In genomic region chr13:66933994-66934393, GRCh38 we compare ENCODE assay signal across 13 cellular contexts.
A peak's percentile ranks its signal among the peaks of the same experiment; 100 is the strongest.
DNase-seq lines count a peak whose midpoint lies in the region; ATAC-seq, FAIRE-seq and TF ChIP-seq lines count a peak whose summit lies in the region.
"Had no signal": no experiment of that assay in that cellular context is flagged by ENCODE, and none has a peak within 500 bp of the region (broad histone marks: within the 10 kb centered on the region; RNA-seq: fewer than 3 reads in every experiment).

No MANE protein-coding gene starts in this region.

- H4K20me1 ChIP-seq in K562 (replicated peaks; ENCODE audit: control insufficient read depth, insufficient read depth, low read length) (no peaks in the 10 kb centered on the region), keratinocyte (ENCODE audit: control insufficient read depth, extremely low read depth, insufficient read depth, low read length) (no peaks in the 10 kb centered on the region)
- H4K20me1 ChIP-seq: BLaER1 had no signal

- POLR2A ChIA-PET in K562 (lab: Yijun Ruan, JAX) = no interaction called here

- in situ Hi-C loops in K562 (cut with MboI) = no loop called here

- H3K9me3 ChIP-seq in K562 (replicated peaks; ENCODE audit: control insufficient read depth, insufficient read depth, low read depth, low read length) (no peaks in the 10 kb centered on the region), keratinocyte (ENCODE audit: control insufficient read depth, low read depth, low read length) (no peaks in the 10 kb centered on the region), uterus (no peaks in the 10 kb centered on the region)
- H3K9me3 ChIP-seq: ovary had no signal

- DNase-seq in COLO829 (ENCODE audit: low spot score) (peak; percentile 6), M059J (ENCODE audit: low read depth) (peak; percentile 49), K562 (ENCODE audit: extremely low read depth in 1 of 4, low spot score in 3 of 4) (peak; percentile 12 to 57 (median 18)), keratinocyte (ENCODE audit: low read depth, low spot score) (peak; percentile 56), NCI-H2107 treated with DMSO at 0.1 percent for 48 hours (lab: John Stamatoyannopoulos, UW; ENCODE audit: unreplicated experiment) (no peak), uterus (no peak)
- DNase-seq: NCI-H1048, ovary had no signal

- H3K4me1 ChIP-seq in K562 (replicated peaks in 1 of 2; ENCODE audit: control insufficient read depth in 2 of 2, insufficient read depth in 2 of 2, low read length in 2 of 2) = no peaks in the 10 kb centered on the region; a peak in 1 of 5 replicates
- peaks cover 4% of the 10 kb centered on the region for H3K4me1 ChIP-seq in keratinocyte (ENCODE audit: control insufficient read depth, extremely low read depth, insufficient read depth, low read length)
- no peaks in the 10 kb centered on the region for H3K4me1 ChIP-seq in uterus
- H3K4me1 ChIP-seq: BLaER1 had no signal

- TF ChIP-seq EP300 in K562 (IDR thresholded peaks at IDR 0.05; ENCODE audit: low read length) = no peak; the same call in 1 of the 2 replicates

- no peak overlapping the region for H3K4me3 ChIP-seq in K562
- H3K4me3 ChIP-seq in keratinocyte (ENCODE audit: control insufficient read depth in 2 of 3, extremely low read depth in 1 of 3, insufficient read depth in 2 of 3, low read depth in 1 of 3, low read length in 3 of 3) = no peak overlapping the region
- no peak overlapping the region for H3K4me3 ChIP-seq in uterus
- H3K4me3 ChIP-seq: BLaER1, dorsolateral prefrontal cortex, ovary had no signal

- WGBS in K562 (ENCODE audit: insufficient coverage, low coverage, missing lambda C conversion rate) = 18% methylated on average over 4 of the region's 7 CpGs

- H3K9me1 ChIP-seq in K562 (ENCODE audit: control insufficient read depth, insufficient read depth, low read length) = no peaks in the 10 kb centered on the region
- H3K9me1 ChIP-seq in keratinocyte (ENCODE audit: control insufficient read depth, extremely low read depth, insufficient read depth, low read length) = no peaks in the 10 kb centered on the region

- CTCF ChIA-PET in K562 (lab: Yijun Ruan, JAX; ENCODE audit: low intra/inter-chr PET ratio) = no interaction called here

- intact Hi-C loops in K562 (cut with micrococcal nuclease) (no loop called here), uterus (cut with DNase I; ENCODE audit: low total_unique reads) (no loop called here)

- ATAC-seq in K562 (peak; percentile 85), HG02884 (IDR thresholded peaks at IDR 0.05; ENCODE audit: unreplicated experiment) (no peak), GM21367 (IDR thresholded peaks at IDR 0.05; ENCODE audit: unreplicated experiment) (no peak)

- H3K4me2 ChIP-seq in K562 (ENCODE audit: insufficient read depth, low read length) (peak overlapping the region; percentile 25; the same call in 1 of the 2 replicates), keratinocyte (ENCODE audit: control insufficient read depth, extremely low read depth, insufficient read depth, low read depth, low read length) (peak overlapping the region; percentile 32)
- H3K4me2 ChIP-seq: BLaER1 had no signal

- H3K36me3 ChIP-seq in K562 (ENCODE audit: control insufficient read depth, insufficient read depth, low read length) (no peaks in the 10 kb centered on the region), keratinocyte (ENCODE audit: control insufficient read depth in 2 of 2, extremely low read depth in 1 of 2, insufficient read depth in 2 of 2, low read length in 2 of 2) (no peaks in the 10 kb centered on the region), uterus (no peaks in the 10 kb centered on the region)
- H3K36me3 ChIP-seq: BLaER1, ovary had no signal

- H3K27me3 ChIP-seq in K562 (ENCODE audit: control insufficient read depth in 2 of 2, insufficient read depth in 2 of 2, low read length in 2 of 2) (no peaks in the 10 kb centered on the region), keratinocyte (ENCODE audit: control insufficient read depth, extremely low read depth, insufficient read depth, low read length) (no peaks in the 10 kb centered on the region), uterus (no peaks in the 10 kb centered on the region)
- H3K27me3 ChIP-seq: BLaER1, dorsolateral prefrontal cortex, ovary had no signal

- H2AFZ ChIP-seq in K562 (ENCODE audit: low read depth, low read length) (peak overlapping the region; percentile 17; the same call in 1 of the 2 replicates), keratinocyte (ENCODE audit: control insufficient read depth, low read length) (peak overlapping the region; percentile 85)

- dilution Hi-C loops in keratinocyte (cut with MboI; ENCODE audit: extremely low pct_ligation_motif_present, low sequenced_read_pairs) = no loop called here

- H3K27ac ChIP-seq in K562 (ENCODE audit: extremely low read depth, low read depth, low read length) (peak overlapping the region; percentile 69), keratinocyte (ENCODE audit: control insufficient read depth, insufficient read depth, low read length) (peak overlapping the region; percentile 64), uterus (no peak overlapping the region)
- H3K27ac ChIP-seq: BLaER1, ovary, VCaP had no signal

- no TSS peak for BruUV-seq in K562 (replicated peaks; lab: Mats Ljungman, UMichigan)

- TF ChIP-seq CTCF in K562 (IDR thresholded peaks at IDR 0.05 in 2 of 3, conservative IDR thresholded peaks at IDR 0.05 in 1 of 3; ENCODE audit: insufficient read depth in 2 of 3, low read depth in 1 of 3, low read length in 3 of 3) (no peak), keratinocyte (optimal IDR thresholded peaks at IDR 0.05 in 1 of 3, IDR thresholded peaks at IDR 0.05 in 1 of 3, conservative IDR thresholded peaks at IDR 0.05 in 1 of 3; ENCODE audit: extremely low read depth in 1 of 3, insufficient read depth in 2 of 3, low read length in 3 of 3) (no peak), uterus (IDR thresholded peaks at IDR 0.05) (no peak)

- H3K79me2 ChIP-seq in K562 (ENCODE audit: control insufficient read depth, insufficient read depth, low read length) (no peaks in the 10 kb centered on the region), keratinocyte (ENCODE audit: control insufficient read depth, insufficient read depth, low read length) (no peaks in the 10 kb centered on the region)

- H3K9ac ChIP-seq in K562 (ENCODE audit: insufficient read depth in 1 of 2, low read depth in 2 of 2, low read length in 2 of 2) (peak overlapping the region in 1 of 2 experiments; percentile 34; a peak in 2 of 4 replicates), keratinocyte (ENCODE audit: control insufficient read depth, extremely low read depth, insufficient read depth, low read length) (peak overlapping the region; percentile 28)
- H3K9ac ChIP-seq: BLaER1 had no signal

- FAIRE-seq in K562 (lab: Jason Lieb, UNC) (peak; percentile 72), keratinocyte (lab: Jason Lieb, UNC) (peak; percentile 70)

- no peak for TF ChIP-seq POLR2A in K562 (conservative IDR thresholded peaks at IDR 0.05)
- TF ChIP-seq POLR2A in uterus (IDR thresholded peaks at IDR 0.05) = no peak

- TF ChIP-seq RAD21 in K562 (CRISPR knock-in tag; conservative IDR thresholded peaks at IDR 0.05 in 1 of 2, IDR thresholded peaks at IDR 0.05 in 1 of 2) = no peak

TF ChIP-seq in K562, 482 proteins besides CTCF, POLR2A, EP300 and RAD21 (continues in another document):
- TF ChIP-seq XRCC5 (IDR thresholded peaks at IDR 0.05; ENCODE audit: low read depth, low read length) (no peak), ELF4 (CRISPR knock-in tag; IDR thresholded peaks at IDR 0.05) (no peak), ZNF316 (IDR thresholded peaks at IDR 0.05) (peak; percentile 97), PCBP2 (IDR thresholded peaks at IDR 0.05; ENCODE audit: low read depth, low read length, poor library complexity, severe bottlenecking) (no peak), YBX1 (IDR thresholded peaks at IDR 0.05) (no peak), POU5F1 (IDR thresholded peaks at IDR 0.05; ENCODE audit: borderline replicate concordance, low read depth, low read length, partially characterized antibody) (no peak), TRIM28 (IDR thresholded peaks at IDR 0.05) (no peak)
- TF ChIP-seq, protein P1, sequence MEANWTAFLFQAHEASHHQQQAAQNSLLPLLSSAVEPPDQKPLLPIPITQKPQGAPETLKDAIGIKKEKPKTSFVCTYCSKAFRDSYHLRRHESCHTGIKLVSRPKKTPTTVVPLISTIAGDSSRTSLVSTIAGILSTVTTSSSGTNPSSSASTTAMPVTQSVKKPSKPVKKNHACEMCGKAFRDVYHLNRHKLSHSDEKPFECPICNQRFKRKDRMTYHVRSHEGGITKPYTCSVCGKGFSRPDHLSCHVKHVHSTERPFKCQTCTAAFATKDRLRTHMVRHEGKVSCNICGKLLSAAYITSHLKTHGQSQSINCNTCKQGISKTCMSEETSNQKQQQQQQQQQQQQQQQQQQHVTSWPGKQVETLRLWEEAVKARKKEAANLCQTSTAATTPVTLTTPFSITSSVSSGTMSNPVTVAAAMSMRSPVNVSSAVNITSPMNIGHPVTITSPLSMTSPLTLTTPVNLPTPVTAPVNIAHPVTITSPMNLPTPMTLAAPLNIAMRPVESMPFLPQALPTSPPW (CRISPR knock-in tag; IDR thresholded peaks at IDR 0.05) = peak; percentile 52; the same call in 1 of the 2 replicates

Comparison
In these comparisons a context has a peak if more than half of its experiments do, and no peak if none do; other contexts are left out.
1. DNase-seq: peak in COLO829 (single experiment), M059J (single experiment), K562 (4 of 4) and keratinocyte (single experiment); none in NCI-H2107 treated with DMSO at 0.1 percent for 48 hours (single experiment) and uterus (0 of 2).
2. H3K27ac ChIP-seq: peak in K562 (single experiment) and keratinocyte (single experiment); none in uterus (0 of 2).